10 cellular contexts compared by ENCODE assay signal in the genomic region with DNA sequence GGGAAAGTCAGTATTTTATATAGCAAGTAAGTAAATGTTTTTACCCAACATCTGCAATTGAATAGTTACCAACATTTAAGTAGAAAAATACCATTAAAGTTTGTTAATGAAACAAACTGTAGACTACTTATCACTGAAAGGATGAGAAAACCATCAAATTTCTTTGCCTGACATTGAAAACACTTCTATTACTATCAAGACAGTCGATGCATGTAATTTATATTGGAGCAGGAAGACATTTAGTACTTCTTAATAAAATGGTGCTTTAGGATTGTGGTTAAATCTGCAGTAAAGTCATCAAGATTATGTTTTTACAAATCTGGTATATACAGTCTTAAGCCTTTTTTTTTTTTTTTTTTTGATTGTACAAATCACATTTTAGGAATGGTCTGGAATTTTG. TPM values are rescaled to one million over a fixed set of nuclear protein-coding genes. Genes with fewer than 3 reads are reported as not detected.
DNase-seq lines count a peak whose midpoint lies in the region; ATAC-seq and TF ChIP-seq lines count a peak whose summit lies in the region.
"Had no signal": no experiment of that assay in that cellular context is flagged by ENCODE, and none has a peak within 500 bp of the region (broad histone marks: within the 10 kb centered on the region; RNA-seq: fewer than 3 reads in every experiment).

No MANE protein-coding gene starts in this region.

- TF ChIP-seq EP300 in suprapubic skin (IDR thresholded peaks at IDR 0.05), result no peak

- peaks cover 70% of the 10 kb centered on the region for H3K36me3 Mint-ChIP-seq in activated CD4-positive, alpha-beta T cell treated with anti-CD3 and anti-CD28 coated beads, Interleukin-2, amount 10 ng/mL, durations not matched to agents 24 days and 14 days (ENCODE audit: low read depth)
- H3K36me3 Mint-ChIP-seq in activated naive CD8-positive, alpha-beta T cell, result peaks cover 33% of the 10 kb centered on the region

- H3K4me3 ChIP-seq in iPS-20b (ENCODE audit: low read length) (peak overlapping the region; percentile 99), suprapubic skin (peak overlapping the region; percentile 99)

- peak overlapping the region; percentile 98; the same call in 1 of the 2 replicates for H3K9ac ChIP-seq in iPS-20b (ENCODE audit: low read depth, low read length)

- no peak for TF ChIP-seq CTCF in suprapubic skin (IDR thresholded peaks at IDR 0.05)

- H3K36me3 ChIP-seq in iPS-20b (ENCODE audit: insufficient read depth, low read depth, low read length) (peaks cover 62% of the 10 kb centered on the region), suprapubic skin (peaks cover 26% of the 10 kb centered on the region)

- no peak for ATAC-seq in left colon
- no peak for ATAC-seq in GM19452 (IDR thresholded peaks at IDR 0.05; ENCODE audit: unreplicated experiment)
- ATAC-seq: Right ventricle myocardium inferior had no signal

- peaks cover 54% of the 10 kb centered on the region for H3K4me1 Mint-ChIP-seq in activated CD4-positive, alpha-beta T cell treated with anti-CD3 and anti-CD28 coated beads, Interleukin-2, amount 10 ng/mL, durations not matched to agents 24 days and 14 days
- H3K4me1 Mint-ChIP-seq in activated naive CD8-positive, alpha-beta T cell (ENCODE audit: low read depth), result peaks cover 64% of the 10 kb centered on the region

- H3K9me3 ChIP-seq in iPS-20b (ENCODE audit: insufficient read depth, low read depth, low read length) (no peaks in the 10 kb centered on the region), suprapubic skin (no peaks in the 10 kb centered on the region)

- intact Hi-C loops in activated CD4-positive, alpha-beta T cell treated with anti-CD3 and anti-CD28 coated beads, Interleukin-2, amount 10 ng/mL, durations not matched to agents 24 days and 14 days (cut with micrococcal nuclease), result loop anchor here (1.0 kb wide), 1 partner anchor 14 kb away; a partner anchor contains a TSS
- intact Hi-C loops in left colon (cut with DNase I, micrococcal nuclease), result no loop called here

- peaks cover 3% of the 10 kb centered on the region for H3K9me3 Mint-ChIP-seq in activated CD4-positive, alpha-beta T cell treated with anti-CD3 and anti-CD28 coated beads, Interleukin-2, amount 10 ng/mL, durations not matched to agents 24 days and 14 days
- H3K9me3 Mint-ChIP-seq in activated naive CD8-positive, alpha-beta T cell (ENCODE audit: low read depth), result no peaks in the 10 kb centered on the region

- peaks cover 2% of the 10 kb centered on the region for H3K27me3 Mint-ChIP-seq in activated CD4-positive, alpha-beta T cell treated with anti-CD3 and anti-CD28 coated beads, Interleukin-2, amount 10 ng/mL, durations not matched to agents 24 days and 14 days
- H3K27me3 Mint-ChIP-seq in activated naive CD8-positive, alpha-beta T cell, result no peaks in the 10 kb centered on the region

- H3K4me3 Mint-ChIP-seq in activated CD4-positive, alpha-beta T cell treated with anti-CD3 and anti-CD28 coated beads, Interleukin-2, amount 10 ng/mL, durations not matched to agents 24 days and 14 days, result peak overlapping the region; percentile 87
- peak overlapping the region; percentile 99 for H3K4me3 Mint-ChIP-seq in activated naive CD8-positive, alpha-beta T cell

- WGBS in suprapubic skin, result 4% methylated on average over 1 of the region's 1 CpG

- H3K27ac ChIP-seq in iPS-20b (ENCODE audit: low read length) (no peak overlapping the region), suprapubic skin (peak overlapping the region; percentile 100)
- H3K27ac ChIP-seq: C4-2B had no signal

- no peak for TF ChIP-seq POLR2A in suprapubic skin (IDR thresholded peaks at IDR 0.05)

- H3K27ac Mint-ChIP-seq in activated CD4-positive, alpha-beta T cell treated with anti-CD3 and anti-CD28 coated beads, Interleukin-2, amount 10 ng/mL, durations not matched to agents 24 days and 14 days, result peak overlapping the region; percentile 70
- H3K27ac Mint-ChIP-seq in activated naive CD8-positive, alpha-beta T cell, result peak overlapping the region; percentile 97

- H3K27me3 ChIP-seq in iPS-20b (ENCODE audit: insufficient read depth, low read length), result no peaks in the 10 kb centered on the region
- H3K27me3 ChIP-seq in suprapubic skin, result no peaks in the 10 kb centered on the region

- H3K4me1 ChIP-seq in iPS-20b (ENCODE audit: insufficient read depth, low read length) (peaks cover 21% of the 10 kb centered on the region; the same call in 1 of the 2 replicates), suprapubic skin (peaks cover 53% of the 10 kb centered on the region)

- no peak for DNase-seq in activated CD4-positive, alpha-beta T cell treated with anti-CD3 and anti-CD28 coated beads, Interleukin-2, amount 10 ng/mL, durations not matched to agents 24 days and 14 days
- DNase-seq in activated CD4-positive, alpha-beta T cell treated with anti-CD3 and anti-CD28 coated beads for 4 hours, result no peak
- DNase-seq in suprapubic skin (ENCODE audit: low spot score in 2 of 2) (no peak), NCI-H1436 treated with DMSO at 0.1 percent for 48 hours (lab: John Stamatoyannopoulos, UW) (no peak), left colon (no peak)

RNA-seq across cellular contexts. Expression of a gene that starts 13.9 kb away (rescaled TPM):
- total RNA-seq in activated CD4-positive, alpha-beta T cell treated with anti-CD3 and anti-CD28 coated beads, Interleukin-2, amount 10 ng/mL, durations not matched to agents 24 days and 14 days, result 105 and 111 TPM in 2 replicates
- total RNA-seq in suprapubic skin (100 to 1,000 TPM in 3 of 4 donors, 10 to 100 TPM in 1; 93.3 to 319 (median 127) TPM), left colon (10 to 100 TPM; 85.7 to 86.9 TPM)
